In genomic region chr17:18143044-18143936, GRCh38 we compare ENCODE assay signal across 9 cellular contexts. TPM values are rescaled to one million over a fixed set of nuclear protein-coding genes. Genes with fewer than 3 reads are reported as not detected.
DNase-seq lines count a peak whose midpoint lies in the region; ATAC-seq and TF ChIP-seq lines count a peak whose summit lies in the region.
"Had no signal": no experiment of that assay in that cellular context is flagged by ENCODE, and none has a peak within 500 bp of the region (broad histone marks: within the 10 kb centered on the region; RNA-seq: fewer than 3 reads in every experiment).

No MANE protein-coding gene starts in this region.

- CTCF ChIA-PET in HEK293T (lab: Yijun Ruan, JAX): interaction anchor here (0.6 to 2.5 kb wide), 10 partner anchors 9 to 78 kb away, joined by 3 to 24 read pairs (median 3); partner anchors contain the start of gene ALKBH5

- ATAC-seq in left lung: peak; percentile 66
- ATAC-seq in HG03378 (IDR thresholded peaks at IDR 0.05; ENCODE audit: unreplicated experiment): no peak
- no peak for ATAC-seq in HG03045 (IDR thresholded peaks at IDR 0.05; ENCODE audit: unreplicated experiment)

- H3K4me3 ChIP-seq in WI38 (ENCODE audit: low read depth, low read length) (no peak overlapping the region), left lung (no peak overlapping the region)

- DNase-seq in EL (peak; percentile 22), HEK293T (ENCODE audit: extremely low spot score) (peak; percentile 58), left lung (no peak), MV-4-11 (lab: John Stamatoyannopoulos, UW) (no peak), OCI-M2 (lab: John Stamatoyannopoulos, UW; ENCODE audit: unreplicated experiment) (no peak)
- DNase-seq: activated CD8-positive, alpha-beta memory T cell treated with anti-CD3 and anti-CD28 coated beads, Interleukin-2, amount 50 U/mL, for 48 hours had no signal

- peaks cover 0 to 5% of the 10 kb centered on the region in 2 donors for H3K27me3 ChIP-seq in left lung

- no peaks in the 10 kb centered on the region for H3K9me3 ChIP-seq in left lung

- POLR2A ChIA-PET in HEK293T (lab: Yijun Ruan, JAX): interaction anchor here (1.5 to 1.6 kb wide), 2 partner anchors 10 to 40 kb away, joined by 5 to 11 read pairs; partner anchors contain the start of gene ALKBH5

- no peaks in the 10 kb centered on the region for H3K36me3 ChIP-seq in left lung

- no peak overlapping the region for H3K27ac ChIP-seq in left lung

- intact Hi-C loops in left lung (cut with DNase I): no loop called here

- H3K4me1 ChIP-seq in left lung: no peaks in the 10 kb centered on the region

- TF ChIP-seq CTCF in WI38 (IDR thresholded peaks at IDR 0.05; ENCODE audit: low read depth, low read length): peak; percentile 23; the same call in 1 of the 2 replicates
- no peak for TF ChIP-seq CTCF in left lung (IDR thresholded peaks at IDR 0.05)

TF ChIP-seq in HEK293T, 16 proteins besides CTCF, POLR2A, EP300 and RAD21:
- no peak for TF ChIP-seq FOXA1 (IDR thresholded peaks at IDR 0.05)
- no peak for TF ChIP-seq HDGF (IDR thresholded peaks at IDR 0.05; ENCODE audit: borderline replicate concordance)
- no peak for TF ChIP-seq FOXK2 (IDR thresholded peaks at IDR 0.05)

RNA-seq across cellular contexts. Expression of gene MYO15A, which starts 34.7 kb away (rescaled TPM):
- total RNA-seq in left lung: 1 to 10 TPM; 1.3 to 1.6 TPM

RNA-seq across cellular contexts. Expression of gene ALKBH5, which starts 40.3 kb away (rescaled TPM):
- 10 to 100 TPM; 87.6 to 99.6 TPM for total RNA-seq in left lung

RNA-seq across cellular contexts. Expression of gene DRG2, which starts 55.5 kb away (rescaled TPM):
- total RNA-seq in left lung: 10 to 100 TPM; 30.1 to 32.9 TPM

Comparison
In these comparisons a context has a peak if more than half of its experiments do, and no peak if none do; other contexts are left out.
1. DNase-seq: peak in EL (single experiment) and HEK293T (single experiment); none in left lung (0 of 2), MV-4-11 (single experiment) and OCI-M2 (single experiment).